Comparison of ENCODE assay signal across 1 cellular context in the genomic region with DNA sequence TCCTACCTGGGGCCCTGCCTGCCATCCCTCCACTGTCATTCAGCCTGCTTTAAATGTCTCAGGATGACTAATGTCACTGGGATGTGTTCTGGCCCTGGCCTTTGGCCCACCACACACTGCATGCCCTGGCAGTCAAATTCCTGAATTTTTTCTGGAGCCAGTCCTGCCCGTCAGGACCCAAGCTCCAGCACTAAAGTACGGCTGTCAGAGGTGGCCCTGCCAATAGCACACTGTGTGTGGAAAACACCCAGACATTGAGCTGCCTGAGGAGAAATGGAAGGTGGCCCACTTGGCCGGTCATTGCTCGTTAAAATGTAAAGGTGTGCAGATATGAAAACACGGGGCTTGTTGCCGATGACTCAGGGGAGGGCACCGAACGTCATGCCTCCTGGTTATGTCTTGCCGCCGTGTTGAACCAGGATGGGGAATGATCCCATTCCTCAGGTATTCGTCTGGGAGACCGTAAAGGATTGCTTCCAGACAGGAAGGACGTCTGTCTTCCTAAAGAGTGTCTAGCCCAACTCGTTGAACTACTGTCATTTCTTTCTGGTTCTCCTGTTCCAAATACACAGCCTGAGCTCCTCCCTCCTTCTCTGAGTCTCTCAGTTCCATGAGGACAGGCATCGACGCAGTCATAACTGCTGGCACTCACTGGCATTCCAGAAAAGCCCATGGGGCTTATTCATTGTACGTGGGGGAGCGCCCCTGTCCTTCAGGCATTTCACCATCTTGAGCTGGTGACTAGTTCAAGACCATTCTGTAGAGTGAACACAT.
TF ChIP-seq lines count a peak whose summit lies in the region.

No MANE protein-coding gene starts in this region.

TF ChIP-seq in IMR-90, 13 proteins besides CTCF, POLR2A, EP300 and RAD21:
- no peak for TF ChIP-seq RFX5 (IDR thresholded peaks at IDR 0.05; ENCODE audit: low read depth, low read length)
- peak; percentile 60; the same call in 1 of the 2 replicates for TF ChIP-seq NFE2L2 (IDR thresholded peaks at IDR 0.05; ENCODE audit: low read depth, low read length)
- TF ChIP-seq MXI1 (IDR thresholded peaks at IDR 0.05; ENCODE audit: borderline replicate concordance, low read depth, low read length): no peak
- no peak for TF ChIP-seq SMC3 (IDR thresholded peaks at IDR 0.05; ENCODE audit: low read depth, low read length)
- peak; percentile 83 for TF ChIP-seq CEBPB (IDR thresholded peaks at IDR 0.05; ENCODE audit: low read depth, low read length)
- TF ChIP-seq FOS (IDR thresholded peaks at IDR 0.05; ENCODE audit: low read depth, low read length): peak; percentile 69
- no peak for TF ChIP-seq RCOR1 (IDR thresholded peaks at IDR 0.05; ENCODE audit: insufficient replicate concordance, low read length)
- TF ChIP-seq BHLHE40 (IDR thresholded peaks at IDR 0.05; ENCODE audit: low read depth, low read length): peak; percentile 23; the same call in 1 of the 2 replicates
- peak; percentile 55; the same call in 1 of the 2 replicates for TF ChIP-seq MAZ (IDR thresholded peaks at IDR 0.05; ENCODE audit: borderline replicate concordance, low read depth, low read length)
- TF ChIP-seq CHD1 (IDR thresholded peaks at IDR 0.05; ENCODE audit: low read depth, low read length): no peak
